8 cellular contexts compared by ENCODE assay signal in the genomic region with DNA sequence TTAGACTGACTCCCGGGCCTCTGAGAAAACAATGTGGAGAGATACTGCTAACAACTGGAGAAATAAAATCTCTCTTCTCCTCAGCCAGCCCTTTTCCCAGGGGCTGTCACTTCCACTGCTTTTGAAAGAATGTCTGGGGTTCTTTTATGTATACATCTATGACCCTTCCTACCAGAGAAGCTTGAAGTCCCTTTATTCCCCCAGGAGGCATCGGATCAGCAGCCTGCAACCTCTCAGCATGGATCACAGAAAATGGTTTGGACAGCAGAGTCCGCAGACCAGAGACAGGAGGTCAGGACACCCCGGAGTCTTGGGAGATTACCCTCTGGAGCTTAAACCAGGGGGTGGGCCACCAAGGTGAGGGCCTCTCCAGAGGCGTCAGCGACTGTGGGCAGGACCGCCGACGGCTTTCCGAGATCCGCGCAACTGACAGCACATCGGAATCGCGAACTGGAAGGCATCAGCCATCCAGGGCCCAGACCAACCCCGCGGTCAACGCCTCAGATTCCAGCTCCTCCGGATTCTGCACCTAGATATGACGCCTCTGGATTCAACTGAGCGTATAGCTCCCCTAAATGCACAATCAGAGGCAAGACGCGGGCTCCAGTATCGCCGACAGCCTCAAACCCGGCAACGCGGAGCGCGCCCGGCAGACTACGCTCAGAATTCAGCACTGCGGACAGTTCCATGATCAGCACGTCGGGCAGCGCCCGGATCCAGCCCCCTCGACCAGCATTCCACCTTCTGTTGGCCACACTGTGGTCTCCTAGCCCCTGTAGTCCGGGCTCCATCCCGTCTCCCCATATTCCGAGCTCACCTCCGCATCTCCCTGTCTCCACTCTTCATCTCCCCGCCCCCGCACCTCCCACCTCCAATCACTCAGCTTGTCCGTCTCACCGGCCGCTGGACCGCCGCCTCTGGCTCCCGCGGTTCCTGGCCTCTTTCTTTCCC. TPM values are rescaled to one million over a fixed set of nuclear protein-coding genes. Genes with fewer than 3 reads are reported as not detected.
DNase-seq lines count a peak whose midpoint lies in the region; ATAC-seq and TF ChIP-seq lines count a peak whose summit lies in the region.
"Had no signal": no experiment of that assay in that cellular context is flagged by ENCODE, and none has a peak within 500 bp of the region (broad histone marks: within the 10 kb centered on the region; RNA-seq: fewer than 3 reads in every experiment).

No MANE protein-coding gene starts in this region.

- 0 out of 2 replicates have a peak, but pooled peaks cover 2% of the 10 kb centered on the region for H3F3A ChIP-seq in GM23338 (replicated peaks; ENCODE audit: low read depth)

- no peaks in the 10 kb centered on the region for H3K9me2 ChIP-seq in GM23338 (ENCODE audit: insufficient read depth)

- no peak for TF ChIP-seq POLR2A in body of pancreas (IDR thresholded peaks at IDR 0.05)

- intact Hi-C loops in body of pancreas (cut with DNase I) = no loop called here
- intact Hi-C loops in mucosa of descending colon (cut with DNase I, micrococcal nuclease) = no loop called here

- no peak overlapping the region for H3K27ac Mint-ChIP-seq in GM23338

- H3K27ac ChIP-seq in GM23338 (ENCODE audit: low read depth) (no peak overlapping the region), body of pancreas (no peak overlapping the region)

- 7 to 10% methylated on average over 29 to 51 of the region's 51 CpGs for WGBS in body of pancreas, 2 donors

- peaks cover 19% of the 10 kb centered on the region for H3K4me1 ChIP-seq in GM23338 (ENCODE audit: insufficient read depth)
- H3K4me1 ChIP-seq in body of pancreas = peaks cover 4% of the 10 kb centered on the region
- no peaks in the 10 kb centered on the region for H3K4me1 ChIP-seq in mucosa of descending colon (ENCODE audit: low read depth)

- no peaks in the 10 kb centered on the region for H3K36me3 ChIP-seq in GM23338 (ENCODE audit: insufficient read depth)
- H3K36me3 ChIP-seq in body of pancreas (replicated peaks in 1 of 2; ENCODE audit: insufficient read depth in 1 of 2, low read depth in 2 of 2) = no peaks in the 10 kb centered on the region
- H3K36me3 ChIP-seq in mucosa of descending colon (ENCODE audit: low read depth) = no peaks in the 10 kb centered on the region

- no peaks in the 10 kb centered on the region for H3K36me3 Mint-ChIP-seq in GM23338 (ENCODE audit: low read depth)

- TF ChIP-seq CTCF in GM23338 (conservative IDR thresholded peaks at IDR 0.05; ENCODE audit: low read depth in 2 of 2) (no peak), body of pancreas (IDR thresholded peaks at IDR 0.05) (no peak), mucosa of descending colon (IDR thresholded peaks at IDR 0.05) (no peak)

- peaks cover 28% of the 10 kb centered on the region for H3K4me1 Mint-ChIP-seq in GM23338

- H3K4me2 ChIP-seq in GM23338 = peak overlapping the region; percentile 93

- H3K4me3 ChIP-seq in GM23338 = peak overlapping the region; percentile 66
- no peak overlapping the region for H3K4me3 ChIP-seq in body of pancreas
- no peak overlapping the region for H3K4me3 ChIP-seq in mucosa of descending colon

- no peak overlapping the region for H2AFZ ChIP-seq in GM23338

- H3K4me3 Mint-ChIP-seq in GM23338 = peak overlapping the region; percentile 74

- no peaks in the 10 kb centered on the region for H3K79me2 ChIP-seq in GM23338 (replicated peaks; ENCODE audit: insufficient read depth)

- no peaks in the 10 kb centered on the region for H3K9me3 Mint-ChIP-seq in GM23338

- peaks cover 61% of the 10 kb centered on the region for H3K27me3 Mint-ChIP-seq in GM23338 (ENCODE audit: insufficient read depth, low read depth, poor library complexity)

- H3K9me3 ChIP-seq in body of pancreas (no peaks in the 10 kb centered on the region), mucosa of descending colon (no peaks in the 10 kb centered on the region)

- H3K27me3 ChIP-seq in GM23338 (ENCODE audit: insufficient read depth) (peaks cover 91% of the 10 kb centered on the region), body of pancreas (peaks cover 0 to 32% of the 10 kb centered on the region in 2 donors)

- H4K20me1 ChIP-seq in GM23338 (replicated peaks; ENCODE audit: insufficient read depth) = no peaks in the 10 kb centered on the region; the same call in 1 of the 2 replicates

- peak; percentile 95 for DNase-seq in GM23338 (ENCODE audit: low spot score)
- DNase-seq in NCI-H510A treated with DMSO at 0.1 percent for 48 hours (lab: John Stamatoyannopoulos, UW) = peak; percentile 96
- DNase-seq in body of pancreas = peak in 3 of 4 donors; percentile 26 to 43 (median 43)
- DNase-seq in mucosa of descending colon = peak in 2 of 3 donors; percentile 57 to 70
- no peak for DNase-seq in NCI-H1436 (lab: John Stamatoyannopoulos, UW)

- ATAC-seq in GM23338 (peak; percentile 76), body of pancreas (peak; percentile 55), mucosa of descending colon (peak; percentile 73), GM21825 (IDR thresholded peaks at IDR 0.05; ENCODE audit: unreplicated experiment) (no peak), GM19324 (IDR thresholded peaks at IDR 0.05; ENCODE audit: low FRiP score, unreplicated experiment) (no peak)

TF ChIP-seq in GM23338, 12 proteins besides CTCF, POLR2A, EP300 and RAD21 (continues in another document):
- TF ChIP-seq, protein P1, sequence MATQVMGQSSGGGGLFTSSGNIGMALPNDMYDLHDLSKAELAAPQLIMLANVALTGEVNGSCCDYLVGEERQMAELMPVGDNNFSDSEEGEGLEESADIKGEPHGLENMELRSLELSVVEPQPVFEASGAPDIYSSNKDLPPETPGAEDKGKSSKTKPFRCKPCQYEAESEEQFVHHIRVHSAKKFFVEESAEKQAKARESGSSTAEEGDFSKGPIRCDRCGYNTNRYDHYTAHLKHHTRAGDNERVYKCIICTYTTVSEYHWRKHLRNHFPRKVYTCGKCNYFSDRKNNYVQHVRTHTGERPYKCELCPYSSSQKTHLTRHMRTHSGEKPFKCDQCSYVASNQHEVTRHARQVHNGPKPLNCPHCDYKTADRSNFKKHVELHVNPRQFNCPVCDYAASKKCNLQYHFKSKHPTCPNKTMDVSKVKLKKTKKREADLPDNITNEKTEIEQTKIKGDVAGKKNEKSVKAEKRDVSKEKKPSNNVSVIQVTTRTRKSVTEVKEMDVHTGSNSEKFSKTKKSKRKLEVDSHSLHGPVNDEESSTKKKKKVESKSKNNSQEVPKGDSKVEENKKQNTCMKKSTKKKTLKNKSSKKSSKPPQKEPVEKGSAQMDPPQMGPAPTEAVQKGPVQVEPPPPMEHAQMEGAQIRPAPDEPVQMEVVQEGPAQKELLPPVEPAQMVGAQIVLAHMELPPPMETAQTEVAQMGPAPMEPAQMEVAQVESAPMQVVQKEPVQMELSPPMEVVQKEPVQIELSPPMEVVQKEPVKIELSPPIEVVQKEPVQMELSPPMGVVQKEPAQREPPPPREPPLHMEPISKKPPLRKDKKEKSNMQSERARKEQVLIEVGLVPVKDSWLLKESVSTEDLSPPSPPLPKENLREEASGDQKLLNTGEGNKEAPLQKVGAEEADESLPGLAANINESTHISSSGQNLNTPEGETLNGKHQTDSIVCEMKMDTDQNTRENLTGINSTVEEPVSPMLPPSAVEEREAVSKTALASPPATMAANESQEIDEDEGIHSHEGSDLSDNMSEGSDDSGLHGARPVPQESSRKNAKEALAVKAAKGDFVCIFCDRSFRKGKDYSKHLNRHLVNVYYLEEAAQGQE (IDR thresholded peaks at IDR 0.05; ENCODE audit: unreplicated experiment) = peak; percentile 98
- TF ChIP-seq CREB1 (CRISPR knock-in tag; IDR thresholded peaks at IDR 0.05; ENCODE audit: low read depth) (peak; percentile 64), POLR2AphosphoS5 (IDR thresholded peaks at IDR 0.05; ENCODE audit: low read depth) (no peak), ZNF114 (CRISPR knock-in tag; IDR thresholded peaks at IDR 0.05) (0 out of 2 replicates have a peak, but pooled peaks have one; percentile 62)

RNA-seq across cellular contexts. Expression of a gene that starts 0.9 kb away (rescaled TPM):
- 1.5 and 2.4 TPM in 2 replicates for total RNA-seq in GM23338 (2014; rRNA removed; shearing (Covaris generic))
- polyA plus RNA-seq in GM23338 (2016; fragmentation: Nextera tagmentation; extraction: Ambion mirVana) = 0.21 and 0.76 TPM in 2 replicates
- total RNA-seq in body of pancreas = 1 to 10 TPM; 1.6 to 2.0 TPM
- 10 to 100 TPM; 45.3 to 74.4 (median 66.0) TPM for total RNA-seq in mucosa of descending colon
- polyA plus RNA-seq: keratinocyte had no signal

RNA-seq across cellular contexts. Expression of a gene that starts 29.6 kb away (rescaled TPM):
- total RNA-seq in GM23338 (2014; rRNA removed; shearing (Covaris generic)) = 8.1 and 8.6 TPM in 2 replicates
- polyA plus RNA-seq in GM23338 (2016; fragmentation: Nextera tagmentation; extraction: Ambion mirVana) = 2.2 and 2.3 TPM in 2 replicates
- total RNA-seq in body of pancreas (1 to 10 TPM in 1 of 2 donors, under 1 TPM in 1; 0.99 to 6.2 TPM), mucosa of descending colon (1 to 10 TPM; 5.4 to 7.6 (median 6.5) TPM)

RNA-seq across cellular contexts. Expression of a gene that starts 43.5 kb away (rescaled TPM):
- 56.7 and 68.3 TPM in 2 replicates for total RNA-seq in GM23338 (2014; rRNA removed; shearing (Covaris generic))
- polyA plus RNA-seq in GM23338 (2016; fragmentation: Nextera tagmentation; extraction: Ambion mirVana) = 32.8 and 40.5 TPM in 2 replicates
- total RNA-seq in body of pancreas (10 to 100 TPM; 26.2 to 71.9 TPM), mucosa of descending colon (10 to 100 TPM; 29.2 to 39.0 (median 34.2) TPM)

RNA-seq across cellular contexts. Expression of a gene that starts 43.9 kb away (rescaled TPM):
- total RNA-seq in GM23338 (2014; rRNA removed; shearing (Covaris generic)) = 31.8 and 46.0 TPM in 2 replicates
- 18.4 and 20.2 TPM in 2 replicates for polyA plus RNA-seq in GM23338 (2016; fragmentation: Nextera tagmentation; extraction: Ambion mirVana)
- total RNA-seq in body of pancreas (10 to 100 TPM in 1 of 2 donors, 1 to 10 TPM in 1; 6.2 to 11.9 TPM), mucosa of descending colon (10 to 100 TPM; 13.3 to 13.9 (median 13.4) TPM)

Comparison
In these comparisons a context has a peak if more than half of its experiments do, and no peak if none do; other contexts are left out.
1. ATAC-seq: peak in GM23338 (single experiment), body of pancreas (single experiment) and mucosa of descending colon (single experiment); none in GM21825 (single experiment) and GM19324 (single experiment).
2. RNA of a gene that starts 0.9 kb away (total RNA-seq): 45.3 to 74.4 TPM in mucosa of descending colon; 1.5 to 2.4 TPM in GM23338 and 1.6 to 2.0 TPM in body of pancreas; every median in the first group is over 10 times any median in the second.